In the genomic region with DNA sequence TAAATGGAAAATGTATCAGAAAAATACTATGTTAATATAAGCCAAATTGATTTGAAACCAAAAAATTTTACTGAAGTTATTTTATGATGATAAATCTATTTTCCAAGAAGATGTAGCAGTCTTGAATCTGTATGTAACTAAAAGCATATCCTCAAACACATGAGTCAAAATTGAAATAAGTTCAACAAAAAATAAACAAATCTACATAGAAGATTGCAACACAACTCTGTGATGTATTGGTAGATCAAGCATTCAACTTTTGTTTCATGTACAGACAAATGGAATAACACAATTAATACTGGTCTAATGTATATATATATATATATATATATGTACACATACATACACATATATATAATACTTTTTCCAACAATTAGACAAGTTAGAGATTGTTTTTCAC, we compare ENCODE assay signal across 28 cellular contexts.
"Had no signal": no experiment of that assay in that cellular context is flagged by ENCODE, and none has a peak within 500 bp of the region (broad histone marks: within the 10 kb centered on the region; RNA-seq: fewer than 3 reads in every experiment).

No MANE protein-coding gene starts in this region.

- H3K4me1 ChIP-seq: ascending aorta, breast epithelium, colonic mucosa had no signal

- H3K4me3 ChIP-seq: ascending aorta, breast epithelium, cardiac muscle cell, colonic mucosa, esophagus squamous epithelium had no signal

- H3K36me3 ChIP-seq: ascending aorta, breast epithelium, cardiac muscle cell, colonic mucosa, esophagus squamous epithelium had no signal

- ATAC-seq: activated CD4-positive, alpha-beta T cell treated with anti-CD3 and anti-CD28 coated beads for 36 hours; activated CD8-positive, alpha-beta memory T cell treated with anti-CD3 and anti-CD28 coated beads, Interleukin-2, amount 10 ng/mL, durations not matched to agents 7 days and 5 days; activated CD8-positive, alpha-beta T cell treated with anti-CD3 and anti-CD28 coated beads, Interleukin-2, amount 10 ng/mL, durations not matched to agents 7 days and 5 days; activated naive CD8-positive, alpha-beta T cell treated with anti-CD3 and anti-CD28 coated beads, Interleukin-2, amount 50 U/mL, for 24 hours; T-helper 17 cell had no signal

- H3K27me3 ChIP-seq: ascending aorta, breast epithelium, cardiac muscle cell, colonic mucosa, esophagus squamous epithelium had no signal

- H3K9me3 ChIP-seq: ascending aorta, colonic mucosa, esophagus squamous epithelium had no signal

- H3K27ac ChIP-seq: ascending aorta, cardiac muscle cell, colonic mucosa, epithelial cell of prostate had no signal

- DNase-seq: activated CD4-positive, alpha-beta memory T cell treated with anti-CD3 and anti-CD28 coated beads for 36 hours; activated CD4-positive, alpha-beta T cell treated with anti-CD3 and anti-CD28 coated beads for 36 hours; activated CD4-positive, alpha-beta T cell treated with anti-CD3 and anti-CD28 coated beads, Interleukin-2, amount 10 ng/mL, durations not matched to agents 24 days and 14 days; activated CD4-positive, CD25-positive, alpha-beta regulatory T cell; activated CD4-positive, CD25-positive, alpha-beta regulatory T cell treated with anti-CD3 and anti-CD28 coated beads, Interleukin-2, amount 50 U/mL, for 72 hours; activated CD8-positive, alpha-beta memory T cell treated with anti-CD3 and anti-CD28 coated beads, Interleukin-2, amount 10 ng/mL, durations not matched to agents 7 days and 5 days; activated CD8-positive, alpha-beta memory T cell treated with anti-CD3 and anti-CD28 coated beads, Interleukin-2, amount 50 U/mL, for 4 hours; activated CD8-positive, alpha-beta T cell treated with anti-CD3 and anti-CD28 coated beads, Interleukin-2, amount 10 ng/mL, durations not matched to agents 7 days and 5 days; activated effector memory CD4-positive, alpha-beta T cell treated with anti-CD3 and anti-CD28 coated beads, Interleukin-2, amount 50 U/mL, for 16 hours; activated naive CD4-positive, alpha-beta T cell treated with anti-CD3 and anti-CD28 coated beads for 36 hours; activated naive CD8-positive, alpha-beta T cell treated with anti-CD3 and anti-CD28 coated beads for 36 hours; activated naive CD8-positive, alpha-beta T cell treated with anti-CD3 and anti-CD28 coated beads, Interleukin-2, amount 50 U/mL, for 24 hours; activated T-cell treated with anti-CD3 and anti-CD28 coated beads, Interleukin-2, amount 50 U/mL, for 1 hour; activated T-cell treated with anti-CD3 and anti-CD28 coated beads, Interleukin-2, amount 50 U/mL, for 48 hours; central memory CD4-positive, alpha-beta T cell; cerebellar nuclear complex; colonic mucosa; effector CD8-positive, alpha-beta T cell; esophagus squamous epithelium; foreskin fibroblast; head of caudate nucleus; T-helper 1 cell; T-helper 17 cell; T1000 had no signal
